8 cellular contexts compared by ENCODE assay signal in genomic region chr1:235328271-235329138, GRCh38. TPM values are rescaled to one million over a fixed set of nuclear protein-coding genes. Genes with fewer than 3 reads are reported as not detected.
DNase-seq lines count a peak whose midpoint lies in the region; ATAC-seq, FAIRE-seq and TF ChIP-seq lines count a peak whose summit lies in the region.

Gene GGPS1, plus strand, starts transcription at chr1:235328570. Its CDS starts 6,695 bp downstream, at chr1:235335265.

- peaks cover 25% of the 10 kb centered on the region for H3K36me3 Mint-ChIP-seq in activated naive CD8-positive, alpha-beta T cell treated with anti-CD3 and anti-CD28 coated beads, Interleukin-2, amount 50 U/mL, for 24 hours (ENCODE audit: low read depth)

- no peaks in the 10 kb centered on the region for H3K27me3 ChIP-seq in pancreas
- no peaks in the 10 kb centered on the region for H3K27me3 ChIP-seq in thyroid gland

- no peak within 1 kb of the TSS for H3K27ac Mint-ChIP-seq in activated naive CD8-positive, alpha-beta T cell treated with anti-CD3 and anti-CD28 coated beads, Interleukin-2, amount 50 U/mL, for 24 hours

- TF ChIP-seq CTCF in GM12875 (IDR thresholded peaks at IDR 0.05; ENCODE audit: borderline replicate concordance, insufficient read depth, low read depth, low read length) (0 out of 2 replicates have a peak, but pooled peaks have one; percentile 7), pancreas (IDR thresholded peaks at IDR 0.05) (no peak), thyroid gland (IDR thresholded peaks at IDR 0.05) (peak in 2 of 6 experiments; percentile 2 to 7)

- peak within 1 kb of the TSS; percentile 96 for H3K4me3 ChIP-seq in GM12875 (ENCODE audit: low read depth, low read length)
- H3K4me3 ChIP-seq in pancreas: peak within 1 kb of the TSS; percentile 73 to 99 (median 94)
- H3K4me3 ChIP-seq in thyroid gland (replicated peaks in 1 of 3): peak within 1 kb of the TSS; percentile 59 to 95 (median 85)

- no peak within 1 kb of the TSS for H3K4me3 Mint-ChIP-seq in activated naive CD8-positive, alpha-beta T cell treated with anti-CD3 and anti-CD28 coated beads, Interleukin-2, amount 50 U/mL, for 24 hours

- peak; percentile 83 for FAIRE-seq in pancreas (lab: Jason Lieb, UNC)

- peak; percentile 87 to 92 for TF ChIP-seq POLR2A in thyroid gland (IDR thresholded peaks at IDR 0.05)

- H3K4me1 ChIP-seq in pancreas: peaks cover 23 to 52% (median 42%) of the 10 kb centered on the region in 3 donors
- H3K4me1 ChIP-seq in thyroid gland: peaks cover 39 to 40% of the 10 kb centered on the region in 2 donors

- H3K27me3 Mint-ChIP-seq in activated naive CD8-positive, alpha-beta T cell treated with anti-CD3 and anti-CD28 coated beads, Interleukin-2, amount 50 U/mL, for 24 hours: no peaks in the 10 kb centered on the region

- ATAC-seq in HG02798 (IDR thresholded peaks at IDR 0.05; ENCODE audit: poor library complexity, unreplicated experiment): peak; percentile 76
- peak; percentile 83 for ATAC-seq in activated naive CD8-positive, alpha-beta T cell treated with anti-CD3 and anti-CD28 coated beads, Interleukin-2, amount 50 U/mL, for 24 hours
- ATAC-seq in Right ventricle myocardium superior (ENCODE audit: poor library complexity): peak; percentile 96
- peak; percentile 86 to 93 (median 88) for ATAC-seq in pancreas

- intact Hi-C loops in Right ventricle myocardium superior (cut with DNase I) (loop anchor here (5.0 kb wide), 1 partner anchor 89 kb away; no protein-coding TSS in a partner anchor), pancreas (cut with DNase I) (loop anchor here in 1 of 3 donors (10.0 kb wide), 1 partner anchor 74 kb away; no protein-coding TSS in a partner anchor), thyroid gland (cut with DNase I) (loop anchor here (5.0 to 10.0 kb wide), 2 partner anchors 74 to 89 kb away; no protein-coding TSS in a partner anchor)

- no peaks in the 10 kb centered on the region for H3K36me3 ChIP-seq in pancreas
- H3K36me3 ChIP-seq in thyroid gland: no peaks in the 10 kb centered on the region

- no peaks in the 10 kb centered on the region for H3K9me3 Mint-ChIP-seq in activated naive CD8-positive, alpha-beta T cell treated with anti-CD3 and anti-CD28 coated beads, Interleukin-2, amount 50 U/mL, for 24 hours

- H3K4me1 Mint-ChIP-seq in activated naive CD8-positive, alpha-beta T cell treated with anti-CD3 and anti-CD28 coated beads, Interleukin-2, amount 50 U/mL, for 24 hours: peaks cover 39% of the 10 kb centered on the region

- DNase-seq in NCI-H1417 treated with DMSO at 0.1 percent for 48 hours (lab: John Stamatoyannopoulos, UW) (peak; percentile 100), SW 1271 (lab: John Stamatoyannopoulos, UW) (peak; percentile 96 to 98), Right ventricle myocardium superior (peak; percentile 99), pancreas (peak; percentile 97 to 99 (median 98)), thyroid gland (peak; percentile 97 to 98)
- DNase-seq in activated naive CD8-positive, alpha-beta T cell treated with anti-CD3 and anti-CD28 coated beads, Interleukin-2, amount 50 U/mL, for 24 hours: peak; percentile 99

- 0% methylated on average over 53 to 54 of the region's 54 CpGs for WGBS in pancreas, 2 donors
- WGBS in thyroid gland, 2 donors: 1% methylated on average over 53 to 54 of the region's 54 CpGs

- H3K9me3 ChIP-seq in pancreas: no peaks in the 10 kb centered on the region
- H3K9me3 ChIP-seq in thyroid gland: no peaks in the 10 kb centered on the region

- H3K27ac ChIP-seq in pancreas: peak within 1 kb of the TSS; percentile 87 to 99 (median 92)
- H3K27ac ChIP-seq in thyroid gland: peak within 1 kb of the TSS; percentile 94 to 98 (median 97)

RNA-seq across cellular contexts. Expression of gene GGPS1, which starts in this region (rescaled TPM):
- 31.4 TPM for total RNA-seq in Right ventricle myocardium superior
- total RNA-seq in pancreas: 10 to 100 TPM in 5 of 6 donors, 1 to 10 TPM in 1; 8.9 to 16.7 (median 12.5) TPM
- polyA plus RNA-seq in pancreas: 10 to 100 TPM in 1 of 2 donors, 1 to 10 TPM in 1; 9.7 to 13.9 TPM
- total RNA-seq in thyroid gland: 10 to 100 TPM; 24.3 to 42.7 (median 33.2) TPM

Comparison
In these comparisons a context has a peak if more than half of its experiments do, and no peak if none do; other contexts are left out.
1. Peak in every context shown above with its lines: DNase-seq, ATAC-seq, H3K4me3 ChIP-seq and H3K27ac ChIP-seq.